1 cellular context compared by ENCODE assay signal in the genomic region with DNA sequence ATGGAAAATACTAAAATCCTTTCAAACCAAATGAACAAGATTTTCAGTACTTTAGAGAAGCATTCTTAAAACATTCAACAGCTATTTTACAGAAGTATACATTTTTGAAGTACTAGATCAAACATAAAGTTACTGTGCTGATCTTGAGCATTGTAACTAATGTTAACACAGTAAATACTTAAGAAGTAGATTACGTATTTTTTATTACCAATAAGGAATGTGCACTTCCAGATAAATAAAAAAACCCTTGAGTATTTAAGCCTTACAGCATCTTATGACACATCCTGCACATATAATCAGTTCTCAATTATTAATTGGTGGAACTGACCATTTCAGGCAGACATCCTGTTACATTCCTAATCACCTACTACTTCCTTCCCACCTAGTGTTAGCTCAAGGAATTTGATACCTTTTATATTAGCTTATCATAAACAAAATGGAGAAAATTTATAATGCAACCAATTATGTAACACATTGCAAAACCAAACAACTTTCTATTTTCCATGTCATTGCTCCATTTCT.
TF ChIP-seq lines count a peak whose summit lies in the region.

No MANE protein-coding gene starts in this region.

TF ChIP-seq in endothelial cell of umbilical vein, 7 proteins besides CTCF, POLR2A, EP300 and RAD21 (continued from another document):
- TF ChIP-seq, protein P1, sequence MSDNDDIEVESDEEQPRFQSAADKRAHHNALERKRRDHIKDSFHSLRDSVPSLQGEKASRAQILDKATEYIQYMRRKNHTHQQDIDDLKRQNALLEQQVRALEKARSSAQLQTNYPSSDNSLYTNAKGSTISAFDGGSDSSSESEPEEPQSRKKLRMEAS (IDR thresholded peaks at IDR 0.05; ENCODE audit: insufficient read depth, insufficient read length), result no peak
